In the genomic region with DNA sequence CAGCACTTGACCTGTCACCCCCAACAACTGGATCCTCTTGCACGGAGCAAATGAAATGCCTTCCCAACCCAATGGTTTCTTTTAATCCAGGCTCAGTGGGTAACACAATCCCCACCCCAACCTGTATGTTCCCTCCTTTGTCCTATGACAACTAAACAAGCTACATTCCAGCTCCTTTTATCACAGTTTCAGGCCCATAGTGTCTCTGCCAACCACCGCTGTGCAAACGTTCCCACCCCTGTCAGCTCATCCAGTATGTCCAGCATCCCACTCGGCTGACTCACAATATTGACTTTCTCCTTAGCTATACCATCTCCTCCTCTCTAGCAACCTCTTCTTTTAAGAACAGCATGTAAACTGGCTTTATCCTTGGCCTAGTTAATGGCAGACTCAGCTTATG, we compare ENCODE assay signal across 10 cellular contexts.
DNase-seq lines count a peak whose midpoint lies in the region; ATAC-seq and TF ChIP-seq lines count a peak whose summit lies in the region.
"Had no signal": no experiment of that assay in that cellular context is flagged by ENCODE, and none has a peak within 500 bp of the region (broad histone marks: within the 10 kb centered on the region; RNA-seq: fewer than 3 reads in every experiment).

No MANE protein-coding gene starts in this region.

- intact Hi-C loops in CD4-positive, alpha-beta T cell (cut with DNase I, micrococcal nuclease) = no loop called here

- peak overlapping the region; percentile 44 for H2AFZ ChIP-seq in SK-N-SH (ENCODE audit: low read depth)

- no peaks in the 10 kb centered on the region for H3K9me2 ChIP-seq in SK-N-SH

- no peaks in the 10 kb centered on the region for H3K79me2 ChIP-seq in SK-N-SH (ENCODE audit: insufficient read depth)

- H3K4me3 ChIP-seq in SK-N-SH (ENCODE audit: low read depth in 2 of 2, low read length in 1 of 2) (no peak overlapping the region), fibroblast of villous mesenchyme (ENCODE audit: low read depth, low read length) (no peak overlapping the region), skeletal muscle cell (ENCODE audit: low read depth, low read length) (no peak overlapping the region)
- H3K4me3 ChIP-seq: body of pancreas had no signal

- H3K27me3 Mint-ChIP-seq in CD4-positive, alpha-beta T cell = no peaks in the 10 kb centered on the region
- H3K27me3 Mint-ChIP-seq in activated CD8-positive, alpha-beta T cell treated with anti-CD3 and anti-CD28 coated beads, Interleukin-2, amount 10 ng/mL, durations not matched to agents 7 days and 5 days (ENCODE audit: low read depth) = no peaks in the 10 kb centered on the region

- H3K27me3 ChIP-seq in SK-N-SH (ENCODE audit: insufficient read depth) = no peaks in the 10 kb centered on the region
- H3K27me3 ChIP-seq in CD4-positive, alpha-beta T cell (ENCODE audit: control insufficient read depth, insufficient read depth, low read length) = no peaks in the 10 kb centered on the region
- H3K27me3 ChIP-seq: body of pancreas had no signal

- H3K27ac Mint-ChIP-seq in CD4-positive, alpha-beta T cell = no peak overlapping the region
- H3K27ac Mint-ChIP-seq in activated CD8-positive, alpha-beta T cell treated with anti-CD3 and anti-CD28 coated beads, Interleukin-2, amount 10 ng/mL, durations not matched to agents 7 days and 5 days = no peak overlapping the region

- TF ChIP-seq CTCF in SK-N-SH (IDR thresholded peaks at IDR 0.05) (no peak), fibroblast of villous mesenchyme (IDR thresholded peaks at IDR 0.05; ENCODE audit: insufficient read depth, low read depth, low read length) (no peak)
- no peak for TF ChIP-seq CTCF in CD4-positive, alpha-beta T cell (IDR thresholded peaks at IDR 0.05)

- 60% methylated on average over 4 of the region's 4 CpGs for WGBS in SK-N-SH (ENCODE audit: low lambda C conversion rate)

- no peaks in the 10 kb centered on the region for H3K4me1 Mint-ChIP-seq in CD4-positive, alpha-beta T cell (ENCODE audit: low read depth)
- peaks cover 6% of the 10 kb centered on the region for H3K4me1 Mint-ChIP-seq in activated CD8-positive, alpha-beta T cell treated with anti-CD3 and anti-CD28 coated beads, Interleukin-2, amount 10 ng/mL, durations not matched to agents 7 days and 5 days (ENCODE audit: low read depth)

- no peak overlapping the region for H3K4me2 ChIP-seq in SK-N-SH

- H3K4me1 ChIP-seq in SK-N-SH (ENCODE audit: control insufficient read depth in 1 of 2, insufficient read depth in 2 of 2, low read depth in 1 of 2, low read length in 1 of 2) = peaks cover 0 to 5% of the 10 kb centered on the region in 2 experiments; a peak in 2 of 4 replicates

- no peaks in the 10 kb centered on the region for H4K20me1 ChIP-seq in SK-N-SH (ENCODE audit: insufficient read depth)

- H3K9me3 ChIP-seq in SK-N-SH = no peaks in the 10 kb centered on the region
- no peaks in the 10 kb centered on the region for H3K9me3 ChIP-seq in CD4-positive, alpha-beta T cell (ENCODE audit: control insufficient read depth, low read length)
- H3K9me3 ChIP-seq: body of pancreas had no signal

- POLR2A ChIA-PET in SK-N-SH (lab: Yijun Ruan, JAX) = no interaction called here
- POLR2A ChIA-PET in CD4-positive, alpha-beta T cell (lab: Charles Lee) = no interaction called here
- POLR2A ChIA-PET in activated CD8-positive, alpha-beta T cell treated with anti-CD3 and anti-CD28 coated beads, Interleukin-2, amount 10 ng/mL, durations not matched to agents 7 days and 5 days (lab: Charles Lee) = no interaction called here

- DNase-seq in DMS53 treated with DMSO at 0.1 percent for 48 hours (lab: John Stamatoyannopoulos, UW; ENCODE audit: unreplicated experiment) (peak; percentile 43), SK-N-SH (no peak), fibroblast of villous mesenchyme (ENCODE audit: low read depth) (peak; percentile 47), skeletal muscle cell (ENCODE audit: low read depth) (peak; percentile 88), NAMALWA (ENCODE audit: low spot score) (no peak)
- DNase-seq in CD4-positive, alpha-beta T cell = no peak
- DNase-seq in activated CD8-positive, alpha-beta T cell treated with anti-CD3 and anti-CD28 coated beads, Interleukin-2, amount 10 ng/mL, durations not matched to agents 7 days and 5 days = no peak
- DNase-seq: body of pancreas, NCI-H345 had no signal

- TF ChIP-seq RAD21 in SK-N-SH (IDR thresholded peaks at IDR 0.05; ENCODE audit: low read length) = no peak

- TF ChIP-seq EP300 in SK-N-SH (IDR thresholded peaks at IDR 0.05; ENCODE audit: borderline replicate concordance in 1 of 2, low read depth in 1 of 2, low read length in 1 of 2) = no peak

- H3K9me3 Mint-ChIP-seq in CD4-positive, alpha-beta T cell = no peaks in the 10 kb centered on the region
- H3K9me3 Mint-ChIP-seq in activated CD8-positive, alpha-beta T cell treated with anti-CD3 and anti-CD28 coated beads, Interleukin-2, amount 10 ng/mL, durations not matched to agents 7 days and 5 days (ENCODE audit: insufficient read depth) = no peaks in the 10 kb centered on the region

- H3K27ac ChIP-seq in SK-N-SH (ENCODE audit: low read depth in 2 of 2, low read length in 1 of 2) = peak overlapping the region in 1 of 2 experiments; percentile 59; a peak in 1 of 4 replicates
- H3K27ac ChIP-seq in CD4-positive, alpha-beta T cell (ENCODE audit: low read depth, low read length) = no peak overlapping the region

- no peak for ATAC-seq in CD4-positive, alpha-beta T cell (ENCODE audit: poor library complexity)
- ATAC-seq in HG03097 (IDR thresholded peaks at IDR 0.05; ENCODE audit: low FRiP score, unreplicated experiment) = no peak
- ATAC-seq in activated CD8-positive, alpha-beta T cell treated with anti-CD3 and anti-CD28 coated beads, Interleukin-2, amount 10 ng/mL, durations not matched to agents 7 days and 5 days = no peak
- ATAC-seq: body of pancreas had no signal

- H3K36me3 ChIP-seq in SK-N-SH (replicated peaks in 1 of 2; ENCODE audit: control insufficient read depth in 1 of 2, insufficient read depth in 2 of 2, low read length in 1 of 2) = no peaks in the 10 kb centered on the region

- no peaks in the 10 kb centered on the region for H3K36me3 Mint-ChIP-seq in CD4-positive, alpha-beta T cell (ENCODE audit: low read depth)
- H3K36me3 Mint-ChIP-seq in activated CD8-positive, alpha-beta T cell treated with anti-CD3 and anti-CD28 coated beads, Interleukin-2, amount 10 ng/mL, durations not matched to agents 7 days and 5 days (ENCODE audit: low read depth) = no peaks in the 10 kb centered on the region

- CTCF ChIA-PET in SK-N-SH (lab: Yijun Ruan, JAX) = interaction anchor here (0.8 to 2.0 kb wide), 3 partner anchors 10 to 67 kb away, joined by 5 to 7 read pairs (median 5); no protein-coding TSS in a partner anchor
- CTCF ChIA-PET in CD4-positive, alpha-beta T cell (lab: Charles Lee) = interaction anchor here (0.9 kb wide), 1 partner anchor 67 kb away, joined by 3 read pairs; no protein-coding TSS in a partner anchor
- CTCF ChIA-PET in activated CD8-positive, alpha-beta T cell treated with anti-CD3 and anti-CD28 coated beads, Interleukin-2, amount 10 ng/mL, durations not matched to agents 7 days and 5 days (lab: Charles Lee) = no interaction called here

- no peak overlapping the region for H3K9ac ChIP-seq in SK-N-SH

- H3F3A ChIP-seq in SK-N-SH (replicated peaks; ENCODE audit: insufficient read depth) = no peaks in the 10 kb centered on the region

- H3K4me3 Mint-ChIP-seq in CD4-positive, alpha-beta T cell = no peak overlapping the region
- H3K4me3 Mint-ChIP-seq in activated CD8-positive, alpha-beta T cell treated with anti-CD3 and anti-CD28 coated beads, Interleukin-2, amount 10 ng/mL, durations not matched to agents 7 days and 5 days = no peak overlapping the region

TF ChIP-seq in SK-N-SH, 30 proteins besides CTCF, POLR2A, EP300 and RAD21:
- TF ChIP-seq FOSL2 (IDR thresholded peaks at IDR 0.05; ENCODE audit: borderline replicate concordance, low read depth) (peak; percentile 41; the same call in 1 of the 2 replicates), FOXJ3 (CRISPR knock-in tag; IDR thresholded peaks at IDR 0.05) (no peak)

Comparison
In these comparisons a context has a peak if more than half of its experiments do, and no peak if none do; other contexts are left out.
1. DNase-seq: peak in DMS53 treated with DMSO at 0.1 percent for 48 hours (single experiment), fibroblast of villous mesenchyme (single experiment) and skeletal muscle cell (single experiment); none in SK-N-SH (single experiment), CD4-positive, alpha-beta T cell (0 of 10), activated CD8-positive, alpha-beta T cell treated with anti-CD3 and anti-CD28 coated beads, Interleukin-2, amount 10 ng/mL, durations not matched to agents 7 days and 5 days (single experiment) and NAMALWA (single experiment).